ENCODE assay signal across 9 cellular contexts in the genomic region with DNA sequence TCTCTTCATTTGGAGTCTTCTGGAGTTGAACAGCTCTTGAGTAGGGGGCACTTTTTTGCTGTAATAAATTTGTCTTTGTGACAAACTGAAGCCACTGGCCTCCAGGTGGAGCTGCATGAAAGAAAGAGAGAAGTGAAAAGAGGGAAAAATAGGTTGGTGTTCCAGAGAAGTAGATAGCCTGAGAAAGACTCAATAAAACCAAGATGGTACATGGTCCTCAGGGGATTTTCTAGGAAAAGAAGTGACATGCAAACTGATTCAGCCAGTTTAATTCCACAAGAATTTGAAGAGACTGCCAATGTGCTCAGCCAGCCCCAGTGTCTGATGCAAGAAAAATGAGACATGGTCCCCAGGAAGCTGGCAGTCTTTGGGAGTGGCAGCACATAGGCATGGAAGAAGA.
DNase-seq lines count a peak whose midpoint lies in the region; ATAC-seq, FAIRE-seq and TF ChIP-seq lines count a peak whose summit lies in the region.
"Had no signal": no experiment of that assay in that cellular context is flagged by ENCODE, and none has a peak within 500 bp of the region (broad histone marks: within the 10 kb centered on the region; RNA-seq: fewer than 3 reads in every experiment).

No MANE protein-coding gene starts in this region.

- FAIRE-seq in keratinocyte (lab: Jason Lieb, UNC), result peak; percentile 26

- H3K4me3 Mint-ChIP-seq in effector memory CD8-positive, alpha-beta T cell, result no peak overlapping the region
- H3K4me3 Mint-ChIP-seq in activated T-cell treated with anti-CD3 and anti-CD28 coated beads, Interleukin-2, amount 50 U/mL, for 24 hours, result no peak overlapping the region
- H3K4me3 Mint-ChIP-seq: naive thymus-derived CD8-positive, alpha-beta T cell; T-helper 1 cell treated with Interleukin-12 subunit alpha and Interleukin-12 subunit beta and Interleukin-4 antibody, amounts not matched to agents 30 μg/mL and 1 μg/mL, for 36 hours had no signal

- H3K27me3 ChIP-seq in keratinocyte (ENCODE audit: control insufficient read depth, extremely low read depth, insufficient read depth, low read length), result no peaks in the 10 kb centered on the region

- no peaks in the 10 kb centered on the region for H3K9me1 ChIP-seq in keratinocyte (ENCODE audit: control insufficient read depth, extremely low read depth, insufficient read depth, low read length)

- H3K4me3 ChIP-seq in keratinocyte (ENCODE audit: control insufficient read depth in 2 of 3, extremely low read depth in 1 of 3, insufficient read depth in 2 of 3, low read depth in 1 of 3, low read length in 3 of 3), result no peak overlapping the region

- H3K27ac ChIP-seq in keratinocyte (ENCODE audit: control insufficient read depth, insufficient read depth, low read length), result no peak overlapping the region

- H3K9me3 Mint-ChIP-seq in effector memory CD8-positive, alpha-beta T cell, result peaks cover 0 to 3% of the 10 kb centered on the region in 2 donors
- H3K9me3 Mint-ChIP-seq in activated T-cell treated with anti-CD3 and anti-CD28 coated beads, Interleukin-2, amount 50 U/mL, for 24 hours, result peaks cover 6% of the 10 kb centered on the region

- no peak overlapping the region for H3K4me2 ChIP-seq in keratinocyte (ENCODE audit: control insufficient read depth, extremely low read depth, insufficient read depth, low read depth, low read length)

- H3K27ac Mint-ChIP-seq in effector memory CD8-positive, alpha-beta T cell, result no peak overlapping the region
- no peak overlapping the region for H3K27ac Mint-ChIP-seq in activated T-cell treated with anti-CD3 and anti-CD28 coated beads, Interleukin-2, amount 50 U/mL, for 24 hours
- H3K27ac Mint-ChIP-seq: T-helper 1 cell treated with Interleukin-12 subunit alpha and Interleukin-12 subunit beta and Interleukin-4 antibody, amounts not matched to agents 30 μg/mL and 1 μg/mL, for 36 hours had no signal

- peak; percentile 65 for DNase-seq in GM04503 (ENCODE audit: low read depth)
- peak; percentile 70 for DNase-seq in astrocyte of the hippocampus (ENCODE audit: low read depth, low spot score)
- DNase-seq in keratinocyte (ENCODE audit: low read depth, low spot score), result no peak
- DNase-seq in effector memory CD8-positive, alpha-beta T cell, result no peak
- DNase-seq in activated T-cell treated with anti-CD3 and anti-CD28 coated beads, Interleukin-2, amount 50 U/mL, for 24 hours, result no peak
- no peak for DNase-seq in NCI-H2029 (lab: John Stamatoyannopoulos, UW)

- H3K9ac ChIP-seq in keratinocyte (ENCODE audit: control insufficient read depth, extremely low read depth, insufficient read depth, low read length), result no peak overlapping the region

- no peak for ATAC-seq in effector memory CD8-positive, alpha-beta T cell (replicated peaks)
- ATAC-seq: naive thymus-derived CD8-positive, alpha-beta T cell had no signal

- no peaks in the 10 kb centered on the region for H3K79me2 ChIP-seq in keratinocyte (ENCODE audit: control insufficient read depth, insufficient read depth, low read length)

- H3K4me1 ChIP-seq in keratinocyte (ENCODE audit: control insufficient read depth, extremely low read depth, insufficient read depth, low read length), result no peaks in the 10 kb centered on the region

- dilution Hi-C loops in keratinocyte (cut with MboI; ENCODE audit: extremely low pct_ligation_motif_present, low sequenced_read_pairs), result no loop called here

- no peaks in the 10 kb centered on the region for H4K20me1 ChIP-seq in keratinocyte (ENCODE audit: control insufficient read depth, extremely low read depth, insufficient read depth, low read length)

- H3K27me3 Mint-ChIP-seq in effector memory CD8-positive, alpha-beta T cell, result peaks cover 6 to 11% of the 10 kb centered on the region in 2 donors
- H3K27me3 Mint-ChIP-seq in activated T-cell treated with anti-CD3 and anti-CD28 coated beads, Interleukin-2, amount 50 U/mL, for 24 hours, result no peaks in the 10 kb centered on the region
- H3K27me3 Mint-ChIP-seq: naive thymus-derived CD8-positive, alpha-beta T cell had no signal

- TF ChIP-seq CTCF in LNCAP (IDR thresholded peaks at IDR 0.05) (peak; percentile 55; the same call in 1 of the 2 replicates), keratinocyte (optimal IDR thresholded peaks at IDR 0.05 in 1 of 3, IDR thresholded peaks at IDR 0.05 in 1 of 3, conservative IDR thresholded peaks at IDR 0.05 in 1 of 3; ENCODE audit: extremely low read depth in 1 of 3, insufficient read depth in 2 of 3, low read length in 3 of 3) (peak; percentile 27 to 50 (median 38))

- peaks cover 3% of the 10 kb centered on the region for H3K36me3 Mint-ChIP-seq in effector memory CD8-positive, alpha-beta T cell (ENCODE audit: insufficient read depth)
- no peaks in the 10 kb centered on the region for H3K36me3 Mint-ChIP-seq in activated T-cell treated with anti-CD3 and anti-CD28 coated beads, Interleukin-2, amount 50 U/mL, for 24 hours (ENCODE audit: low read depth)

- H3K36me3 ChIP-seq in keratinocyte (ENCODE audit: control insufficient read depth in 2 of 2, extremely low read depth in 1 of 2, insufficient read depth in 2 of 2, low read length in 2 of 2), result no peaks in the 10 kb centered on the region

- H3K9me3 ChIP-seq in keratinocyte (ENCODE audit: control insufficient read depth, low read depth, low read length), result no peaks in the 10 kb centered on the region

- no peak overlapping the region for H2AFZ ChIP-seq in keratinocyte (ENCODE audit: control insufficient read depth, low read length)

- H3K4me1 Mint-ChIP-seq in effector memory CD8-positive, alpha-beta T cell (ENCODE audit: low read depth in 2 of 2), result peaks cover 7 to 14% of the 10 kb centered on the region in 2 donors
- peaks cover 30% of the 10 kb centered on the region for H3K4me1 Mint-ChIP-seq in activated T-cell treated with anti-CD3 and anti-CD28 coated beads, Interleukin-2, amount 50 U/mL, for 24 hours (ENCODE audit: low read depth)

Comparison
In these comparisons a context has a peak if more than half of its experiments do, and no peak if none do; other contexts are left out.
1. DNase-seq: peak in GM04503 (single experiment) and astrocyte of the hippocampus (single experiment); none in keratinocyte (single experiment), effector memory CD8-positive, alpha-beta T cell (0 of 3), activated T-cell treated with anti-CD3 and anti-CD28 coated beads, Interleukin-2, amount 50 U/mL, for 24 hours (single experiment) and NCI-H2029 (single experiment).